ENCODE assay signal across 2 cellular contexts in genomic region chr18:31386683-31387082, GRCh38.
TF ChIP-seq lines count a peak whose summit lies in the region.

No MANE protein-coding gene starts in this region.

TF ChIP-seq in HepG2, 621 proteins besides CTCF, POLR2A, EP300 and RAD21:
- TF ChIP-seq CEBPB (IDR thresholded peaks at IDR 0.05; ENCODE audit: borderline replicate concordance, low read depth, low read length): 0 out of 2 replicates have a peak, but pooled peaks have one; percentile 7
- no peak for TF ChIP-seq NFE2 (CRISPR knock-in tag; IDR thresholded peaks at IDR 0.05)

TF ChIP-seq in K562, 482 proteins besides CTCF, POLR2A, EP300 and RAD21:
- TF ChIP-seq NONO (IDR thresholded peaks at IDR 0.05; ENCODE audit: low read depth in 2 of 2, low read length in 1 of 2) (no peak), ZFX (CRISPR knock-in tag; IDR thresholded peaks at IDR 0.05) (no peak), FIP1L1 (IDR thresholded peaks at IDR 0.05; ENCODE audit: low read depth, low read length, poor library complexity, severe bottlenecking) (no peak), TCF7L2 (IDR thresholded peaks at IDR 0.05; ENCODE audit: low read depth, low read length) (no peak), CEBPB (tag; IDR thresholded peaks at IDR 0.05) (peak; percentile 62), RUNX1 (IDR thresholded peaks at IDR 0.05; ENCODE audit: low read depth) (no peak), ZNF316 (IDR thresholded peaks at IDR 0.05) (no peak)
- TF ChIP-seq, protein P1, sequence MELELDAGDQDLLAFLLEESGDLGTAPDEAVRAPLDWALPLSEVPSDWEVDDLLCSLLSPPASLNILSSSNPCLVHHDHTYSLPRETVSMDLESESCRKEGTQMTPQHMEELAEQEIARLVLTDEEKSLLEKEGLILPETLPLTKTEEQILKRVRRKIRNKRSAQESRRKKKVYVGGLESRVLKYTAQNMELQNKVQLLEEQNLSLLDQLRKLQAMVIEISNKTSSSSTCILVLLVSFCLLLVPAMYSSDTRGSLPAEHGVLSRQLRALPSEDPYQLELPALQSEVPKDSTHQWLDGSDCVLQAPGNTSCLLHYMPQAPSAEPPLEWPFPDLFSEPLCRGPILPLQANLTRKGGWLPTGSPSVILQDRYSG (tag; conservative IDR thresholded peaks at IDR 0.05; ENCODE audit: low read depth): no peak
